ENCODE assay signal across 8 cellular contexts in the genomic region with DNA sequence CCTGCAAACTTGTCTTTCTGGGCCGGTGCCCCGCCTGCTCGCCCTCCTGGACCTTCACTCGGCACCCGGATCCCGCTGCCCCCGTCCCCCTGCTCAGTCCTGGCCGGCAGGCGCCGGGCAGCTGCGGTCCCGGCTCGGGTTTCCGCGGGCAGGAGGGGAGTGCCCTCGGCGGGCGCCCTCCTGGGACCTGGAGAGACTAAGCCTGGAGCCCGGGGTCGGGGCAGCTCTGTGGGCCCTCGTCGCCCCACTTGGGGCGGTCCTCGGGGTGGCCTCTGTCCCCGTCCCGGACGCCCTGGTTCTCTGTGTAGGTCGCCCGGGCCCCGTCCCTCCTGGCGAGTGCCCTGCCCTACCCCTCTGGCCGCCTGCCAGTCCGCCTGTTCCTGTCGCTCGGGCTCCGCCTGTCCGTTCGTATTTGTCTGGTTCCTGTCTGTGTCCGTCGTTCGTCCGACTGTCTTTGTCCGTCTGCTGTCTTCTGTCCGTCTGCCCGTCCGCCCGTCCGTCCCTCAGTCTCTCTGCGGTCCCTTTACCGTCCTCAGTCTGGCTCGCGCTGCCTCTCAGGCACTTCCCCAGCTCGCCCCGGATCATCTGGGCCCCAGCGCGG. TPM values are rescaled to one million over a fixed set of nuclear protein-coding genes. Genes with fewer than 3 reads are reported as not detected.
DNase-seq lines count a peak whose midpoint lies in the region; ATAC-seq and TF ChIP-seq lines count a peak whose summit lies in the region.

No MANE protein-coding gene starts in this region.

- intact Hi-C loops in head of caudate nucleus (cut with DNase I): no loop called here

- peak overlapping the region; percentile 38 for H3K27ac Mint-ChIP-seq in osteocyte (ENCODE audit: unreplicated experiment)

- H3K4me3 Mint-ChIP-seq in osteocyte (ENCODE audit: unreplicated experiment): peak overlapping the region; percentile 90

- ATAC-seq in GM21360 (IDR thresholded peaks at IDR 0.05; ENCODE audit: unreplicated experiment): no peak
- no peak for ATAC-seq in GM21786 (IDR thresholded peaks at IDR 0.05; ENCODE audit: unreplicated experiment)

- no peak for TF ChIP-seq CTCF in osteocyte (IDR thresholded peaks at IDR 0.05)

- H3K27me3 Mint-ChIP-seq in osteocyte (ENCODE audit: unreplicated experiment): peaks cover 38% of the 10 kb centered on the region

- DNase-seq in stimulated activated CD4-positive, alpha-beta T cell treated with anti-CD3 and anti-CD28 coated beads, Interleukin-12 subunit alpha, Interleukin-12 subunit beta, amount 100 ng/mL, for 4 hours: peak; percentile 25
- no peak for DNase-seq in stimulated activated CD4-positive, alpha-beta T cell treated with anti-CD3 and anti-CD28 coated beads, Interleukin-2, amount 100 ng/mL, for 48 hours
- DNase-seq in NCI-H1105 treated with DMSO at 0.1 percent for 48 hours (lab: John Stamatoyannopoulos, UW): peak; percentile 36
- peak; percentile 31 to 47 for DNase-seq in activated T-cell treated with anti-CD3 and anti-CD28 coated beads, Interleukin-2, amount 50 U/mL, for 48 hours
- peak in 34 of 42 donors; percentile 5 to 72 (median 28) for DNase-seq in head of caudate nucleus
- no peak for DNase-seq in osteocyte (ENCODE audit: extremely low spot score, unreplicated experiment)

- H3K4me1 Mint-ChIP-seq in osteocyte (ENCODE audit: unreplicated experiment): peaks cover 3% of the 10 kb centered on the region

- H3K9me3 Mint-ChIP-seq in osteocyte (ENCODE audit: unreplicated experiment): no peaks in the 10 kb centered on the region

- no peaks in the 10 kb centered on the region for H3K36me3 Mint-ChIP-seq in osteocyte (ENCODE audit: unreplicated experiment)

RNA-seq across cellular contexts. Expression of a gene that starts 0.5 kb away (rescaled TPM):
- 4.2 and 4.5 TPM in 2 replicates for total RNA-seq in osteocyte

RNA-seq across cellular contexts. Expression of a gene that starts 40.6 kb away (rescaled TPM):
- total RNA-seq in osteocyte: 27.1 and 30.0 TPM in 2 replicates

Comparison
In these comparisons a context has a peak if more than half of its experiments do, and no peak if none do; other contexts are left out.
1. DNase-seq: peak in stimulated activated CD4-positive, alpha-beta T cell treated with anti-CD3 and anti-CD28 coated beads, Interleukin-12 subunit alpha, Interleukin-12 subunit beta, amount 100 ng/mL, for 4 hours (single experiment), NCI-H1105 treated with DMSO at 0.1 percent for 48 hours (single experiment), activated T-cell treated with anti-CD3 and anti-CD28 coated beads, Interleukin-2, amount 50 U/mL, for 48 hours (2 of 2) and head of caudate nucleus (34 of 42); none in stimulated activated CD4-positive, alpha-beta T cell treated with anti-CD3 and anti-CD28 coated beads, Interleukin-2, amount 100 ng/mL, for 48 hours (0 of 2) and osteocyte (single experiment).